In genomic region chr15:93829115-93829849, GRCh38 we compare ENCODE assay signal across 9 cellular contexts.
A peak's percentile ranks its signal among the peaks of the same experiment; 100 is the strongest.
DNase-seq lines count a peak whose midpoint lies in the region; FAIRE-seq and TF ChIP-seq lines count a peak whose summit lies in the region.
"Had no signal": no experiment of that assay in that cellular context is flagged by ENCODE, and none has a peak within 500 bp of the region (broad histone marks: within the 10 kb centered on the region; RNA-seq: fewer than 3 reads in every experiment).

No MANE protein-coding gene starts in this region.

- H3K27ac ChIP-seq in A673 (ENCODE audit: low read depth, low read length, poor library complexity, severe bottlenecking) (peak overlapping the region; percentile 48), adrenal gland (no peak overlapping the region)

- BruUV-seq in A673 (replicated peaks; lab: Mats Ljungman, UMichigan) = no TSS peak

- H3K4me1 ChIP-seq in A673 (ENCODE audit: insufficient read depth, low read length, poor library complexity, severe bottlenecking) = peaks cover 7% of the 10 kb centered on the region
- no peaks in the 10 kb centered on the region for H3K4me1 ChIP-seq in adrenal gland (replicated peaks in 1 of 2)

- H3K4me3 ChIP-seq in A673 (ENCODE audit: low read depth, low read length, poor library complexity, severe bottlenecking) (no peak overlapping the region), adrenal gland (no peak overlapping the region)

- POLR2A ChIA-PET in A673 (lab: Charles Lee; ENCODE audit: low non-redundant PET) = no interaction called here
- POLR2A ChIA-PET in HEK293T (lab: Yijun Ruan, JAX) = no interaction called here

- WGBS in adrenal gland, 4 donors = 67 to 74% (median 71%) methylated on average over 10 of the region's 10 CpGs

- no peaks in the 10 kb centered on the region for H3K36me3 ChIP-seq in A673 (ENCODE audit: insufficient read depth, low read length, poor library complexity, severe bottlenecking)
- H3K36me3 ChIP-seq in adrenal gland (replicated peaks in 1 of 2) = no peaks in the 10 kb centered on the region

- no peaks in the 10 kb centered on the region for H3K27me3 ChIP-seq in A673 (replicated peaks; ENCODE audit: insufficient read depth, low read depth, low read length, poor library complexity)
- no peaks in the 10 kb centered on the region for H3K27me3 ChIP-seq in adrenal gland

- TF ChIP-seq CTCF in A673 (conservative IDR thresholded peaks at IDR 0.05; ENCODE audit: low read depth, low read length) = no peak
- no peak for TF ChIP-seq CTCF in adrenal gland (IDR thresholded peaks at IDR 0.05)

- CTCF ChIA-PET in A673 (lab: Charles Lee) = interaction anchor here (1.0 kb wide), 1 partner anchor 291 kb away, joined by 5 read pairs; no protein-coding TSS in a partner anchor
- CTCF ChIA-PET in HEK293T (lab: Yijun Ruan, JAX) = interaction anchor here (0.7 kb wide), 2 partner anchors 254 to 366 kb away, joined by 4 to 5 read pairs; no protein-coding TSS in a partner anchor

- DNase-seq in A673 (ENCODE audit: low spot score) (peak; percentile 93), HEK293T (ENCODE audit: extremely low spot score) (peak; percentile 25), adrenal gland (peak in 5 of 7 donors; percentile 16 to 48 (median 37)), islet precursor cell (peak; percentile 94), frontal cortex (ENCODE audit: low spot score in 2 of 2) (no peak), UCSD-AML1 (lab: John Stamatoyannopoulos, UW; ENCODE audit: unreplicated experiment) (no peak), NCI-H510A (lab: John Stamatoyannopoulos, UW) (no peak), retina (no peak)
- DNase-seq: CD4-positive, alpha-beta T cell had no signal

- no peak for FAIRE-seq in frontal cortex (lab: Jason Lieb, UNC)

- no peaks in the 10 kb centered on the region for H3K9me3 ChIP-seq in A673 (ENCODE audit: low read depth, low read length, poor library complexity, severe bottlenecking)
- no peaks in the 10 kb centered on the region for H3K9me3 ChIP-seq in adrenal gland (replicated peaks in 1 of 3)

- intact Hi-C loops in A673 (cut with micrococcal nuclease; ENCODE audit: unreplicated experiment) = loop anchor here (10.0 kb wide), 1 partner anchor 296 kb away; no protein-coding TSS in a partner anchor
- intact Hi-C loops in adrenal gland (cut with DNase I) = no loop called here

- no peak for TF ChIP-seq POLR2A in adrenal gland (IDR thresholded peaks at IDR 0.05)

TF ChIP-seq in HEK293T, 16 proteins besides CTCF, POLR2A, EP300 and RAD21:
- TF ChIP-seq ARNT (IDR thresholded peaks at IDR 0.05) (no peak), SP1 (IDR thresholded peaks at IDR 0.05) (no peak), BHLHE40 (IDR thresholded peaks at IDR 0.05; ENCODE audit: borderline replicate concordance) (no peak), FOXM1 (IDR thresholded peaks at IDR 0.05; ENCODE audit: borderline replicate concordance) (no peak), ELF4 (IDR thresholded peaks at IDR 0.05) (no peak), LEF1 (IDR thresholded peaks at IDR 0.05; ENCODE audit: borderline replicate concordance) (no peak), ZNF384 (IDR thresholded peaks at IDR 0.05) (no peak), TARDBP (IDR thresholded peaks at IDR 0.05) (no peak)

Comparison
In these comparisons a context has a peak if more than half of its experiments do, and no peak if none do; other contexts are left out.
1. DNase-seq: peak in A673 (single experiment), HEK293T (single experiment), adrenal gland (5 of 7) and islet precursor cell (single experiment); none in frontal cortex (0 of 2), UCSD-AML1 (single experiment), NCI-H510A (single experiment) and retina (single experiment).